Comparison of ENCODE assay signal across 1 cellular context in the genomic region with DNA sequence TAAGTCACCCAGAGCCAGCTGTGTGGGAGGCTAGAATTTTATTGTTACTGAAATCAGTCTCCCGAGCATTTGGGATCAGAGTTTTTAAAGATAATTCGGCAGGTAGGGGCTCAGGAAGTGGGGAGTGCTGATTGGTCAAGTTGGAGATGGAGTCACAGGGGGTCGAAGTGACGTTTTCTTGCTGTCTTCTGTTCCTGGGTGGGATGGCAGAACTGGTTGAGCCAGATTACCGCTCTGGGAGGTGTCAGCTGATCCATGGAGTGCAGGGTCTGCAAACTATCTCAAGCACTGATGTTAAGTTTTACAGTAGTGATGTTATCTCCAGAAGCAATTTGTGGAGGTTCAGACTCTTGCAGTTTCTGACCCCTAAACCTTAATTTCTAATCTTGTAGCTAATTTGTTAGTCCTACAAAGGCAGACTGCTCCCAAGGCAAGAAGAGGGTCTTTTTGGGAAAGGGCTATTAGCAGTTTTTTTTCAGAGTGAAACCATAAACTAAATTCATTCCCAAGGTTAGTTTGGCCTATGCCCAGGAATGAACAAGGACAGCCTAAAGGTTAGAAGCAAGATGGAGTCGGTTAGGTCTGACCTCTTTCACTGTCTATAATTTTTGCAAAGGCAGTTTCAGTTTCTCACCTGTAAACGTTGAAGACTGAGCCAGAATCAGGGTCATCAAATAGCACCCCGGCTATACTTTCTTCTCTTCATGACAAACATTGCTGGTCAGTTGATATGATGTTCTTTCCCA.
TF ChIP-seq lines count a peak whose summit lies in the region.

No MANE protein-coding gene starts in this region.

TF ChIP-seq in SK-N-SH, 30 proteins besides CTCF, POLR2A, EP300 and RAD21 (continued from another document):
- no peak for TF ChIP-seq TAF1 (IDR thresholded peaks at IDR 0.05; ENCODE audit: borderline replicate concordance, low read depth, low read length)
- no peak for TF ChIP-seq SMC3 (IDR thresholded peaks at IDR 0.05; ENCODE audit: low read depth, low read length)
- TF ChIP-seq MXI1 (IDR thresholded peaks at IDR 0.05; ENCODE audit: low read depth, low read length): no peak
- TF ChIP-seq YY1 (IDR thresholded peaks at IDR 0.05; ENCODE audit: low read depth): no peak
- TF ChIP-seq PBX3 (IDR thresholded peaks at IDR 0.05): no peak
- TF ChIP-seq GATA2 (CRISPR knock-in tag; IDR thresholded peaks at IDR 0.05): no peak
- no peak for TF ChIP-seq FOXJ3 (CRISPR knock-in tag; IDR thresholded peaks at IDR 0.05)
- TF ChIP-seq FOSL2 (IDR thresholded peaks at IDR 0.05; ENCODE audit: borderline replicate concordance, low read depth): no peak
- TF ChIP-seq RCOR1 (IDR thresholded peaks at IDR 0.05; ENCODE audit: low read length): no peak
- no peak for TF ChIP-seq IRF3 (IDR thresholded peaks at IDR 0.05; ENCODE audit: low read depth, low read length)
- no peak for TF ChIP-seq NFIC (IDR thresholded peaks at IDR 0.05; ENCODE audit: borderline replicate concordance)
- TF ChIP-seq, protein P1, sequence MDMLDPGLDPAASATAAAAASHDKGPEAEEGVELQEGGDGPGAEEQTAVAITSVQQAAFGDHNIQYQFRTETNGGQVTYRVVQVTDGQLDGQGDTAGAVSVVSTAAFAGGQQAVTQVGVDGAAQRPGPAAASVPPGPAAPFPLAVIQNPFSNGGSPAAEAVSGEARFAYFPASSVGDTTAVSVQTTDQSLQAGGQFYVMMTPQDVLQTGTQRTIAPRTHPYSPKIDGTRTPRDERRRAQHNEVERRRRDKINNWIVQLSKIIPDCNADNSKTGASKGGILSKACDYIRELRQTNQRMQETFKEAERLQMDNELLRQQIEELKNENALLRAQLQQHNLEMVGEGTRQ (IDR thresholded peaks at IDR 0.05; ENCODE audit: borderline replicate concordance, low read depth, low read length): no peak
